In genomic region chr19:30082611-30083010, GRCh38 we compare ENCODE assay signal across 21 cellular contexts.
DNase-seq lines count a peak whose midpoint lies in the region; ATAC-seq, FAIRE-seq and TF ChIP-seq lines count a peak whose summit lies in the region.
"Had no signal": no experiment of that assay in that cellular context is flagged by ENCODE, and none has a peak within 500 bp of the region (broad histone marks: within the 10 kb centered on the region; RNA-seq: fewer than 3 reads in every experiment).

No MANE protein-coding gene starts in this region.

- no peak overlapping the region for H2BK120ac ChIP-seq in H1 (replicated peaks; ENCODE audit: low read depth, low read length)
- H2BK120ac ChIP-seq in neuronal stem cell (ENCODE audit: low read depth, low read length): no peak overlapping the region

- H4K8ac ChIP-seq in H1 (ENCODE audit: extremely low read depth, insufficient read depth, low read length): no peak overlapping the region
- no peak overlapping the region for H4K8ac ChIP-seq in neuronal stem cell (ENCODE audit: low read depth, low read length)

- no peak for TF ChIP-seq EP300 in H1 (IDR thresholded peaks at IDR 0.05; ENCODE audit: borderline replicate concordance in 1 of 2, low read depth in 2 of 2, low read length in 2 of 2)

- no peaks in the 10 kb centered on the region for H4K20me1 ChIP-seq in H1 (replicated peaks in 1 of 2; ENCODE audit: control insufficient read depth in 1 of 2, insufficient read depth in 2 of 2, low read length in 2 of 2)

- H3K56ac ChIP-seq in H1 (replicated peaks; ENCODE audit: insufficient read length, low read depth, low read length): no peak overlapping the region

- H3K23ac ChIP-seq in H1 (ENCODE audit: insufficient read length) (no peak overlapping the region), neuronal stem cell (ENCODE audit: low read depth, low read length, poor library complexity) (peak overlapping the region; percentile 3)

- H3K4me3 ChIP-seq in H1 (ENCODE audit: extremely low read depth in 1 of 4, insufficient read depth in 2 of 4, low read depth in 3 of 4, low read length in 4 of 4) (no peak overlapping the region), neuronal stem cell (ENCODE audit: low read length in 2 of 2) (no peak overlapping the region), upper lobe of right lung (no peak overlapping the region)
- H3K4me3 ChIP-seq: A549, GM12878, HAP-1 had no signal

- no peak overlapping the region for H2BK20ac ChIP-seq in H1 (ENCODE audit: low read length)

- 81% methylated on average over 5 of the region's 5 CpGs; no CpG with 5 or more reads in 1 of the 2 experiments for WGBS in H1 (ENCODE audit: extremely low coverage in 1 of 2, insufficient coverage in 1 of 2, insufficient read length in 1 of 2, insufficient replicate concordance in 2 of 2, low coverage in 1 of 2, low lambda C conversion rate in 2 of 2, missing lambda C conversion rate in 1 of 2), 2 experiments
- WGBS in neuronal stem cell (ENCODE audit: extremely low coverage in 2 of 2, insufficient read length in 2 of 2, insufficient replicate concordance in 1 of 2), 2 donors: no CpG with 5 or more reads among the region's 5 CpGs

- H2BK5ac ChIP-seq in H1 (ENCODE audit: low read depth, low read length) (no peak overlapping the region), neuronal stem cell (ENCODE audit: low read length) (no peak overlapping the region)

- no peaks in the 10 kb centered on the region for H3K27me3 ChIP-seq in H1 (replicated peaks in 1 of 4; ENCODE audit: control insufficient read depth in 3 of 4, extremely low read depth in 1 of 4, insufficient read depth in 3 of 4, low read length in 3 of 4)
- H3K27me3 ChIP-seq in neuronal stem cell (ENCODE audit: control insufficient read depth in 3 of 3, insufficient read depth in 3 of 3, low read depth in 1 of 3, low read length in 3 of 3): peaks cover 0 to 6% (median 0%) of the 10 kb centered on the region in 3 experiments
- H3K27me3 ChIP-seq in upper lobe of right lung: peaks cover 7% of the 10 kb centered on the region

- intact Hi-C loops in Right ventricle myocardium inferior (cut with DNase I) (no loop called here), left cardiac atrium (cut with DNase I) (no loop called here), upper lobe of right lung (cut with DNase I) (no loop called here), sciatic nerve (cut with DNase I) (no loop called here)

- H3K79me1 ChIP-seq in H1 (ENCODE audit: low read depth, low read length): no peaks in the 10 kb centered on the region
- H3K79me1 ChIP-seq in neuronal stem cell (ENCODE audit: low read depth, low read length): no peaks in the 10 kb centered on the region

- H3K14ac ChIP-seq in H1 (ENCODE audit: insufficient read length): no peak overlapping the region
- no peak overlapping the region for H3K14ac ChIP-seq in neuronal stem cell (ENCODE audit: low read length)

- no peak for TF ChIP-seq RAD21 in H1 (IDR thresholded peaks at IDR 0.05 in 1 of 2, conservative IDR thresholded peaks at IDR 0.05 in 1 of 2; ENCODE audit: low read depth in 2 of 2, low read length in 2 of 2)

- H3K9me3 ChIP-seq in H1 (ENCODE audit: insufficient read depth in 2 of 2, low read depth in 1 of 2, low read length in 1 of 2) (no peaks in the 10 kb centered on the region), neuronal stem cell (replicated peaks in 1 of 2; ENCODE audit: control insufficient read depth in 2 of 2, insufficient read depth in 1 of 2, low read depth in 1 of 2, low read length in 2 of 2) (peaks cover 0 to 4% of the 10 kb centered on the region in 2 donors), upper lobe of right lung (no peaks in the 10 kb centered on the region)
- H3K9me3 ChIP-seq: HAP-1 had no signal

- no peak overlapping the region for H3K4me2 ChIP-seq in H1 (ENCODE audit: insufficient read depth in 1 of 2, low read depth in 2 of 2, low read length in 2 of 2)
- no peak overlapping the region for H3K4me2 ChIP-seq in neuronal stem cell (ENCODE audit: insufficient read depth, low read length, poor library complexity, severe bottlenecking)
- H3K4me2 ChIP-seq: A549 had no signal

- no peak overlapping the region for H4K91ac ChIP-seq in H1 (replicated peaks; ENCODE audit: insufficient read length, low read length)
- H4K91ac ChIP-seq in neuronal stem cell (ENCODE audit: low read depth, low read length, poor library complexity): no peak overlapping the region

- no peak overlapping the region for H2AK5ac ChIP-seq in H1 (ENCODE audit: low read depth, low read length)
- peak overlapping the region; percentile 31 for H2AK5ac ChIP-seq in neuronal stem cell (ENCODE audit: low read depth, low read length)

- H3K27ac ChIP-seq in H1 (ENCODE audit: low read depth, low read length) (no peak overlapping the region), neuronal stem cell (replicated peaks; ENCODE audit: low read length) (no peak overlapping the region), upper lobe of right lung (no peak overlapping the region)
- H3K27ac ChIP-seq: 22Rv1, A549, C4-2B had no signal

- H3K4ac ChIP-seq in H1 (replicated peaks; ENCODE audit: insufficient read length, low read depth, low read length): no peak overlapping the region
- no peak overlapping the region for H3K4ac ChIP-seq in neuronal stem cell (ENCODE audit: low read length)

- POLR2A ChIA-PET in H1 (lab: Charles Lee; ENCODE audit: partially characterized antibody): no interaction called here

- H3K36me3 ChIP-seq in H1 (ENCODE audit: control insufficient read depth in 2 of 4, insufficient read depth in 4 of 4, low read length in 3 of 4) (no peaks in the 10 kb centered on the region), neuronal stem cell (replicated peaks in 1 of 2; ENCODE audit: control insufficient read depth in 2 of 2, insufficient read depth in 2 of 2, low read length in 2 of 2) (no peaks in the 10 kb centered on the region), upper lobe of right lung (no peaks in the 10 kb centered on the region)
- H3K36me3 ChIP-seq: HAP-1 had no signal

- H3K9ac ChIP-seq in H1 (replicated peaks in 1 of 4; ENCODE audit: extremely low read depth in 1 of 4, low read depth in 3 of 4, low read length in 3 of 4): no peak overlapping the region
- H3K9ac ChIP-seq in neuronal stem cell (ENCODE audit: low read depth, low read length, poor library complexity): no peak overlapping the region

- TF ChIP-seq CTCF in H1 (IDR thresholded peaks at IDR 0.05; ENCODE audit: control extremely low read depth in 1 of 3, insufficient read depth in 1 of 3, low read depth in 1 of 3, low read length in 3 of 3): no peak
- TF ChIP-seq CTCF in upper lobe of right lung (IDR thresholded peaks at IDR 0.05): no peak

- H2BK12ac ChIP-seq in H1 (ENCODE audit: low read depth, low read length): no peak overlapping the region
- no peak overlapping the region for H2BK12ac ChIP-seq in neuronal stem cell (ENCODE audit: low read length)

- H3K4me1 ChIP-seq in H1 (replicated peaks in 1 of 4; ENCODE audit: control insufficient read depth in 3 of 4, insufficient read depth in 4 of 4, low read length in 3 of 4): peaks cover 0 to 2% (median 0%) of the 10 kb centered on the region in 4 experiments; a peak in 1 of 7 replicates
- H3K4me1 ChIP-seq in neuronal stem cell (ENCODE audit: control insufficient read depth in 2 of 2, insufficient read depth in 1 of 2, low read depth in 1 of 2, low read length in 2 of 2): no peaks in the 10 kb centered on the region
- H3K4me1 ChIP-seq in upper lobe of right lung: no peaks in the 10 kb centered on the region
- H3K4me1 ChIP-seq: A549, HAP-1 had no signal

- DNase-seq in Right ventricle myocardium inferior (ENCODE audit: missing footprints) (peak; percentile 13), left cardiac atrium (no peak), H1 (ENCODE audit: low read depth in 1 of 2, low spot score in 2 of 2) (no peak), neuronal stem cell (ENCODE audit: low spot score) (no peak), upper lobe of right lung (peak; percentile 35), sciatic nerve (ENCODE audit: low spot score) (no peak), midbrain (lab: John Stamatoyannopoulos, UW) (no peak), NCI-H1930 (lab: John Stamatoyannopoulos, UW) (no peak)
- DNase-seq: AML-193; Calu3; CD8-positive, alpha-beta T cell; DMS 273 treated with DMSO at 0.1 percent for 48 hours; DMS53; DND-41; EL had no signal

- FAIRE-seq in H1 (lab: Jason Lieb, UNC): no peak
- FAIRE-seq: A549, GM12878, HepG2 had no signal

- no peak overlapping the region for H4K5ac ChIP-seq in H1 (ENCODE audit: insufficient read length, low read depth, low read length)

- H3K79me2 ChIP-seq in H1 (ENCODE audit: control insufficient read depth in 1 of 2, insufficient read depth in 2 of 2, low read length in 2 of 2): no peaks in the 10 kb centered on the region

- no peak for TF ChIP-seq POLR2A in H1 (IDR thresholded peaks at IDR 0.05; ENCODE audit: control extremely low read depth in 1 of 2, low read depth in 2 of 2, low read length in 2 of 2)

- H3K18ac ChIP-seq in H1 (ENCODE audit: extremely low read depth, low read length) (no peak overlapping the region), neuronal stem cell (ENCODE audit: low read length) (peak overlapping the region; percentile 81)

- ATAC-seq in Right ventricle myocardium inferior (no peak), left cardiac atrium (no peak), upper lobe of right lung (no peak), sciatic nerve (no peak)
- ATAC-seq: CD8-positive, alpha-beta T cell; GM12878 had no signal

- H2BK15ac ChIP-seq in H1 (ENCODE audit: low read length): 0 out of 2 replicates have a peak overlapping the region, but pooled peaks have one; percentile 8
- peak overlapping the region; percentile 7 for H2BK15ac ChIP-seq in neuronal stem cell (ENCODE audit: low read length)

- H3K23me2 ChIP-seq in H1 (ENCODE audit: low read depth, low read length): no peaks in the 10 kb centered on the region

- H2AFZ ChIP-seq in H1 (ENCODE audit: low read length) (0 out of 2 replicates have a peak overlapping the region, but pooled peaks have one; percentile 8), neuronal stem cell (ENCODE audit: low read length) (no peak overlapping the region)

- CTCF ChIA-PET in H1 (lab: Charles Lee; ENCODE audit: partially characterized antibody): interaction anchor here (0.6 to 2.4 kb wide), 4 partner anchors 11 to 95 kb away, joined by 3 to 7 read pairs (median 4); no protein-coding TSS in a partner anchor

TF ChIP-seq in H1, 55 proteins besides CTCF, POLR2A, EP300 and RAD21 (continues in another document):
- no peak for TF ChIP-seq KDM4A (IDR thresholded peaks at IDR 0.05; ENCODE audit: low read depth, low read length, severe bottlenecking)
- no peak for TF ChIP-seq ATF2 (IDR thresholded peaks at IDR 0.05; ENCODE audit: low read length)
- no peak for TF ChIP-seq YY1 (IDR thresholded peaks at IDR 0.05; ENCODE audit: low read depth, low read length)

Comparison
In these comparisons a context has a peak if more than half of its experiments do, and no peak if none do; other contexts are left out.
1. DNase-seq: peak in Right ventricle myocardium inferior (single experiment) and upper lobe of right lung (single experiment); none in left cardiac atrium (single experiment), H1 (0 of 2), neuronal stem cell (single experiment), sciatic nerve (single experiment), midbrain (single experiment) and NCI-H1930 (0 of 2).